In the genomic region with DNA sequence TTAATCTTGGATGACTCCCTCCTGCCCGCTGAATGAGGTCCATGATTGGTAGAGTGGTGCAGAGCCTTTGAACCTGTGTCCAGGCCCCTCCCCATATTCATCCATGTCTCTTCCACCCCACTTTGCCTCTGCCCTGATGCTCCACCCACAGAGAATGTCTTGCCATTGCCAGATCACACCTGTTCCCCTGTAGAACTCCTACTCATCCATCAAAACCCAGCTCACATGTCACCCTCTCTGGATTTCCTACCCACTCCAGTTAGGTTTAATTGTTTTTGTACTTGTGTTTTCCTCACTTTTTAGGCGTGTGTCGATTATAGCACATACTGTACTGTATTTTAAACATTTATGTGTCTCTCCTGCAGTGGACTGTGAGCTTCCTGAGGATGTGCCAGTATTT, we compare ENCODE assay signal across 18 cellular contexts.
DNase-seq lines count a peak whose midpoint lies in the region; ATAC-seq and TF ChIP-seq lines count a peak whose summit lies in the region.
"Had no signal": no experiment of that assay in that cellular context is flagged by ENCODE, and none has a peak within 500 bp of the region (broad histone marks: within the 10 kb centered on the region; RNA-seq: fewer than 3 reads in every experiment).

No MANE protein-coding gene starts in this region.

- peaks cover 33% of the 10 kb centered on the region for H3K4me1 ChIP-seq in PC-9 (replicated peaks; ENCODE audit: insufficient read depth)

- H3K4me3 ChIP-seq in coronary artery (no peak overlapping the region), PC-9 (no peak overlapping the region)

- H3K79me2 ChIP-seq in PC-9 (ENCODE audit: low read depth): no peaks in the 10 kb centered on the region

- peaks cover 23% of the 10 kb centered on the region for H3F3A ChIP-seq in PC-9 (ENCODE audit: insufficient read depth, low read depth)

- H3K4me3 Mint-ChIP-seq in brain: no peak overlapping the region
- no peak overlapping the region for H3K4me3 Mint-ChIP-seq in type B pancreatic cell
- no peak overlapping the region for H3K4me3 Mint-ChIP-seq in naive thymus-derived CD8-positive, alpha-beta T cell
- H3K4me3 Mint-ChIP-seq: CD4-positive, alpha-beta memory T cell; H9; HFFc6 had no signal

- H3K27me3 Mint-ChIP-seq in brain (peaks cover 5% of the 10 kb centered on the region), type B pancreatic cell (no peaks in the 10 kb centered on the region)
- peaks cover 0 to 22% (median 2%) of the 10 kb centered on the region in 5 donors for H3K27me3 Mint-ChIP-seq in naive thymus-derived CD8-positive, alpha-beta T cell

- peaks cover 65% of the 10 kb centered on the region for H3K4me1 Mint-ChIP-seq in brain
- peaks cover 40% of the 10 kb centered on the region for H3K4me1 Mint-ChIP-seq in type B pancreatic cell (ENCODE audit: unreplicated experiment)
- peaks cover 0 to 12% (median 1%) of the 10 kb centered on the region in 4 donors for H3K4me1 Mint-ChIP-seq in naive thymus-derived CD8-positive, alpha-beta T cell
- H3K4me1 Mint-ChIP-seq: CD4-positive, alpha-beta memory T cell had no signal

- no peaks in the 10 kb centered on the region for H4K20me1 ChIP-seq in PC-9 (ENCODE audit: insufficient read depth)

- 0 out of 2 replicates have a peak, but pooled peaks cover 7% of the 10 kb centered on the region for H3K36me3 ChIP-seq in PC-9 (ENCODE audit: low read depth)

- no peak for ATAC-seq in left lobe of liver
- ATAC-seq in naive thymus-derived CD8-positive, alpha-beta T cell: no peak
- ATAC-seq: HCT116 had no signal

- H3K27ac Mint-ChIP-seq in brain: peak overlapping the region in 3 of 5 experiments; percentile 3 to 76 (median 62)
- H3K27ac Mint-ChIP-seq in type B pancreatic cell: peak overlapping the region; percentile 20
- no peak overlapping the region for H3K27ac Mint-ChIP-seq in naive thymus-derived CD8-positive, alpha-beta T cell
- H3K27ac Mint-ChIP-seq: CD4-positive, alpha-beta memory T cell; HFFc6 had no signal

- no peak for TF ChIP-seq CTCF in brain (conservative IDR thresholded peaks at IDR 0.05)
- no peak for TF ChIP-seq CTCF in coronary artery (IDR thresholded peaks at IDR 0.05)
- TF ChIP-seq CTCF in type B pancreatic cell (conservative IDR thresholded peaks at IDR 0.05): no peak
- no peak for TF ChIP-seq CTCF in PC-9 (conservative IDR thresholded peaks at IDR 0.05)

- H3K9me3 ChIP-seq in PC-9 (ENCODE audit: insufficient read depth, low read depth): no peaks in the 10 kb centered on the region

- peaks cover 83% of the 10 kb centered on the region for H3K36me3 Mint-ChIP-seq in brain
- peaks cover 63% of the 10 kb centered on the region for H3K36me3 Mint-ChIP-seq in type B pancreatic cell
- no peaks in the 10 kb centered on the region for H3K36me3 Mint-ChIP-seq in naive thymus-derived CD8-positive, alpha-beta T cell
- H3K36me3 Mint-ChIP-seq: CD4-positive, alpha-beta memory T cell had no signal

- CTCF ChIA-PET in PC-9 (lab: Charles Lee): no interaction called here

- H3K9me3 Mint-ChIP-seq in brain (peaks cover 0 to 8% (median 0%) of the 10 kb centered on the region in 5 experiments), type B pancreatic cell (peaks cover 8% of the 10 kb centered on the region)
- peaks cover 0 to 3% (median 0%) of the 10 kb centered on the region in 9 donors for H3K9me3 Mint-ChIP-seq in naive thymus-derived CD8-positive, alpha-beta T cell
- H3K9me3 Mint-ChIP-seq: H9, HFFc6 had no signal

- no peaks in the 10 kb centered on the region for H3K27me3 ChIP-seq in PC-9 (ENCODE audit: insufficient read depth, low read depth)

- H3K27ac ChIP-seq in coronary artery (no peak overlapping the region), PC-9 (no peak overlapping the region)

- POLR2A ChIA-PET in PC-9 (lab: Charles Lee; ENCODE audit: unreplicated experiment): interaction anchor here (0.5 kb wide), 1 partner anchor 9 kb away, joined by 3 read pairs; no protein-coding TSS in a partner anchor
- POLR2A ChIA-PET in naive thymus-derived CD8-positive, alpha-beta T cell (lab: Charles Lee): no interaction called here

- no peaks in the 10 kb centered on the region for H3K9me2 ChIP-seq in PC-9 (ENCODE audit: insufficient read depth)

- no TSS peak for BruUV-seq in PC-9 (replicated peaks; lab: Mats Ljungman, UMichigan)

- H3K4me2 ChIP-seq in PC-9: no peak overlapping the region

- intact Hi-C loops in PC-9 (cut with micrococcal nuclease; ENCODE audit: unreplicated experiment): no loop called here

- no peak overlapping the region for H2AFZ ChIP-seq in PC-9

- DNase-seq in coronary artery (ENCODE audit: low spot score) (peak; percentile 33), left lobe of liver (ENCODE audit: low spot score) (peak; percentile 24), type B pancreatic cell (ENCODE audit: extremely low spot score, unreplicated experiment) (no peak), PC-9 (no peak), NCI-H526 (lab: John Stamatoyannopoulos, UW) (no peak)
- no peak for DNase-seq in naive thymus-derived CD8-positive, alpha-beta T cell
- DNase-seq: C1 segment of cervical spinal cord; Calu3; CD4-positive, alpha-beta memory T cell; COR-L47; DMS53; DMS79 treated with DMSO at 0.1 percent for 48 hours; GF-D8; GOT3; H9; HFFc6 had no signal

Comparison
In these comparisons a context has a peak if more than half of its experiments do, and no peak if none do; other contexts are left out.
1. H3K27ac Mint-ChIP-seq: peak in brain (3 of 5) and type B pancreatic cell (single experiment); none in naive thymus-derived CD8-positive, alpha-beta T cell (0 of 10).
2. DNase-seq: peak in coronary artery (single experiment) and left lobe of liver (single experiment); none in type B pancreatic cell (single experiment), PC-9 (0 of 2), NCI-H526 (0 of 2) and naive thymus-derived CD8-positive, alpha-beta T cell (0 of 10).